In genomic region chr20:62953839-62954703, GRCh38 we compare ENCODE assay signal across 9 cellular contexts. TPM values are rescaled to one million over a fixed set of nuclear protein-coding genes. Genes with fewer than 3 reads are reported as not detected.
A peak's percentile ranks its signal among the peaks of the same experiment; 100 is the strongest.
DNase-seq lines count a peak whose midpoint lies in the region; ATAC-seq and TF ChIP-seq lines count a peak whose summit lies in the region.
"Had no signal": no experiment of that assay in that cellular context is flagged by ENCODE, and none has a peak within 500 bp of the region (broad histone marks: within the 10 kb centered on the region; RNA-seq: fewer than 3 reads in every experiment).

No MANE protein-coding gene starts in this region.

- peak overlapping the region; percentile 85 to 87 for H3K27ac Mint-ChIP-seq in activated naive CD4-positive, alpha-beta T cell treated with anti-CD3 and anti-CD28 coated beads, Interleukin-2, amount 50 U/mL, for 72 hours

- no peak for TF ChIP-seq CTCF in HL-60 (IDR thresholded peaks at IDR 0.05; ENCODE audit: insufficient read depth, low read length)

- ATAC-seq in GM19468 (IDR thresholded peaks at IDR 0.05; ENCODE audit: extremely low read depth, unreplicated experiment): peak; percentile 27
- ATAC-seq in activated naive CD4-positive, alpha-beta T cell treated with anti-CD3 and anti-CD28 coated beads, Interleukin-2, amount 50 U/mL, for 72 hours: peak; percentile 76 to 83
- peak; percentile 76 to 78 for ATAC-seq in left cardiac atrium

- peak overlapping the region; percentile 95 for H3K27ac ChIP-seq in HL-60 (replicated peaks)

- peak; percentile 91 for DNase-seq in COR-L47 (lab: John Stamatoyannopoulos, UW)
- DNase-seq in HL-60 (ENCODE audit: low read depth in 1 of 2, low spot score in 1 of 2): peak; percentile 88 to 98
- peak; percentile 64 for DNase-seq in SHP77 treated with DMSO at 0.1 percent for 48 hours (lab: John Stamatoyannopoulos, UW)
- peak; percentile 53 to 78 for DNase-seq in activated naive CD4-positive, alpha-beta T cell treated with anti-CD3 and anti-CD28 coated beads, Interleukin-2, amount 50 U/mL, for 72 hours (ENCODE audit: low spot score in 2 of 2)
- DNase-seq in left cardiac atrium: peak; percentile 81
- peak; percentile 40 for DNase-seq in putamen (ENCODE audit: low spot score)
- no peak for DNase-seq in glomerular visceral epithelial cell (ENCODE audit: extremely low spot score)

- H3K9me3 Mint-ChIP-seq in activated naive CD4-positive, alpha-beta T cell treated with anti-CD3 and anti-CD28 coated beads, Interleukin-2, amount 50 U/mL, for 72 hours: peaks cover 0 to 2% of the 10 kb centered on the region in 2 donors

- peaks cover 11 to 17% of the 10 kb centered on the region in 2 donors for H3K36me3 Mint-ChIP-seq in activated naive CD4-positive, alpha-beta T cell treated with anti-CD3 and anti-CD28 coated beads, Interleukin-2, amount 50 U/mL, for 72 hours

- intact Hi-C loops in left cardiac atrium (cut with DNase I): no loop called here

- peak overlapping the region; percentile 79 for H3K4me3 ChIP-seq in HL-60 (replicated peaks; ENCODE audit: insufficient read depth, low read length)

- H3K27me3 ChIP-seq in HL-60 (ENCODE audit: insufficient read depth, poor library complexity, severe bottlenecking): no peaks in the 10 kb centered on the region

RNA-seq across cellular contexts. Expression of gene SLC17A9, which starts 1.6 kb away (rescaled TPM):
- total RNA-seq in activated naive CD4-positive, alpha-beta T cell treated with anti-CD3 and anti-CD28 coated beads, Interleukin-2, amount 50 U/mL, for 72 hours: 10 to 100 TPM; 17.5 to 22.0 TPM
- total RNA-seq in left cardiac atrium: 1 to 10 TPM; 2.1 to 5.7 TPM

RNA-seq across cellular contexts. Expression of gene GID8, which starts 16.1 kb away (rescaled TPM):
- 10 to 100 TPM; 39.7 to 47.3 TPM for total RNA-seq in activated naive CD4-positive, alpha-beta T cell treated with anti-CD3 and anti-CD28 coated beads, Interleukin-2, amount 50 U/mL, for 72 hours
- 10 to 100 TPM; 16.8 to 20.2 TPM for total RNA-seq in left cardiac atrium

RNA-seq across cellular contexts. Expression of gene DIDO1, which starts 27.8 kb away (rescaled TPM):
- total RNA-seq in activated naive CD4-positive, alpha-beta T cell treated with anti-CD3 and anti-CD28 coated beads, Interleukin-2, amount 50 U/mL, for 72 hours: 10 to 100 TPM; 40.1 to 52.7 TPM
- 10 to 100 TPM; 33.8 to 39.1 TPM for total RNA-seq in left cardiac atrium

RNA-seq across cellular contexts. Expression of gene BHLHE23, which starts 52.7 kb away (rescaled TPM):
- not detected for total RNA-seq in activated naive CD4-positive, alpha-beta T cell treated with anti-CD3 and anti-CD28 coated beads, Interleukin-2, amount 50 U/mL, for 72 hours
- total RNA-seq in left cardiac atrium: not detected
- total RNA-seq: T-helper 2 cell treated with Interferon-gamma antibody and Interleukin-4, amounts not matched to agents 100 ng/mL and 5 ng/mL, for 36 hours had no signal

Comparison
In these comparisons a context has a peak if more than half of its experiments do, and no peak if none do; other contexts are left out.
1. ATAC-seq: peak in every context shown above with its lines; median percentile 80 in activated naive CD4-positive, alpha-beta T cell treated with anti-CD3 and anti-CD28 coated beads, Interleukin-2, amount 50 U/mL, for 72 hours; 77 in left cardiac atrium; 27 in GM19468.